Comparison of ENCODE assay signal across 29 cellular contexts in the genomic region with DNA sequence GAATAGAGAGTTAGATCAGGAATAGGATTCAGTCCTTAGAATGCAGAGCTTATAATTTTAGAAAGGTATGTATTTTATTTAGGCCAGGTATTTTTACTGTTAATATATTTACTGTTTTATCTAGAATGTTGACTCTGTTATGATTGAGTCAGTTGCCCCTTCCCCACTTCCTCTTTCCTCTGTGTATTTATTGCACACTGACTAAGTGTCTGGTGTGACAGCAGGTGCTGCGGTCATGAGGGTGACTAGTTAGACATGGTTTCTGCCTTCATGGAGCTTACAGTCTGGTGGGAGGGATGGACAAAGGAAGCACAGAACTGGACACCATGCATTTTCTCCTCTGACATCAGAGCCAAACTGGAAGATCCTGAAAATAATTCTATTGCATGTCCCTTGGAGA.
DNase-seq lines count a peak whose midpoint lies in the region; ATAC-seq, FAIRE-seq and TF ChIP-seq lines count a peak whose summit lies in the region.
"Had no signal": no experiment of that assay in that cellular context is flagged by ENCODE, and none has a peak within 500 bp of the region (broad histone marks: within the 10 kb centered on the region; RNA-seq: fewer than 3 reads in every experiment).

No MANE protein-coding gene starts in this region.

- TF ChIP-seq POLR2A in IMR-90 (IDR thresholded peaks at IDR 0.05; ENCODE audit: low read depth, low read length) (no peak), HepG2 (IDR thresholded peaks at IDR 0.05; ENCODE audit: insufficient read depth in 1 of 2, low read depth in 2 of 2, low read length in 2 of 2) (no peak), erythroblast (IDR thresholded peaks at IDR 0.05; ENCODE audit: low read length) (no peak)

- H3K4ac ChIP-seq in IMR-90 (ENCODE audit: low read depth, low read length), result no peak overlapping the region

- H4K8ac ChIP-seq in IMR-90 (ENCODE audit: low read depth in 2 of 2, low read length in 2 of 2), result no peak overlapping the region

- H4K20me1 ChIP-seq in IMR-90 (ENCODE audit: insufficient read depth, low read length) (no peaks in the 10 kb centered on the region), PC-3 (ENCODE audit: low read length) (no peaks in the 10 kb centered on the region), hepatocyte (ENCODE audit: insufficient read depth, poor library complexity, severe bottlenecking) (no peaks in the 10 kb centered on the region), HepG2 (ENCODE audit: insufficient read depth, low read length) (no peaks in the 10 kb centered on the region)
- H4K20me1 ChIP-seq: BLaER1 treated with 17β-estradiol and CSF1 and Interleukin-3, amounts not matched to agents 10 nM and 100 nM had no signal

- H3K4me3 ChIP-seq in IMR-90 (ENCODE audit: insufficient read depth, low read depth, low read length) (no peak overlapping the region), PC-3 (ENCODE audit: low read length) (no peak overlapping the region), hepatocyte (no peak overlapping the region), rectal smooth muscle tissue (ENCODE audit: low read length) (no peak overlapping the region), HepG2 (replicated peaks in 1 of 3; ENCODE audit: insufficient read depth in 1 of 3, low read depth in 2 of 3, low read length in 3 of 3) (no peak overlapping the region)
- H3K4me3 ChIP-seq: BLaER1 treated with 17β-estradiol and CSF1 and Interleukin-3, amounts not matched to agents 10 nM and 100 nM; smooth muscle cell; tibial artery had no signal

- no peak for FAIRE-seq in HepG2 (lab: Jason Lieb, UNC)
- FAIRE-seq: endothelial cell of umbilical vein, G401.6, GM19239, H54 had no signal

- POLR2A ChIA-PET in IMR-90 (lab: Charles Lee; ENCODE audit: unreplicated experiment) (interaction anchor here (0.6 kb wide), 1 partner anchor 113 kb away, joined by 3 read pairs; no protein-coding TSS in a partner anchor), PC-3 (lab: Charles Lee; ENCODE audit: unreplicated experiment) (no interaction called here), HepG2 (lab: Yijun Ruan, JAX) (no interaction called here)

- H2BK15ac ChIP-seq in IMR-90 (ENCODE audit: low read depth, low read length), result no peak overlapping the region

- no peak overlapping the region for H3K56ac ChIP-seq in IMR-90 (ENCODE audit: extremely low read depth, insufficient read depth, low read length)

- H2AK9ac ChIP-seq in IMR-90 (replicated peaks; ENCODE audit: low read depth, low read length, poor library complexity), result peak overlapping the region; percentile 33

- no peak overlapping the region for H3K18ac ChIP-seq in IMR-90 (ENCODE audit: low read depth, low read length)

- DNase-seq in IMR-90, result no peak
- DNase-seq in PC-3, result peak; percentile 3
- no peak for DNase-seq in hepatocyte (ENCODE audit: low spot score)
- DNase-seq in HepG2 (ENCODE audit: low spot score), result no peak
- no peak for DNase-seq in erythroblast (lab: John Stamatoyannopoulos, UW)
- DNase-seq: activated CD4-positive, alpha-beta memory T cell treated with anti-CD3 and anti-CD28 coated beads, Interleukin-2, amount 10 ng/mL, durations not matched to agents 7 days and 5 days; activated CD4-positive, alpha-beta T cell treated with anti-CD3 and anti-CD28 coated beads for 1 hour; activated CD8-positive, alpha-beta memory T cell treated with anti-CD3 and anti-CD28 coated beads, Interleukin-2, amount 50 U/mL, for 48 hours; aorta; central memory CD4-positive, alpha-beta T cell; COR-L47; DMS53; naive B cell; NCI-H146; NCI-H2107; stimulated activated CD4-positive, alpha-beta T cell treated with anti-CD3 and anti-CD28 coated beads, Interleukin-1b, Interleukin-23, amount 100 ng/mL, for 48 hours; stimulated activated CD8-positive, alpha-beta memory T cell treated with anti-CD3 and anti-CD28 coated beads, Interleukin-4, amount 100 ng/mL, for 48 hours; stimulated activated naive CD8-positive, alpha-beta T cell treated with anti-CD3 and anti-CD28 coated beads, Interleukin-15, amount 100 ng/mL, for 72 hours; tibial artery had no signal

- dilution Hi-C loops in IMR-90 (cut with HindIII; ENCODE audit: low sequenced_read_pairs, unreplicated experiment), result no loop called here

- no peak overlapping the region for H4K91ac ChIP-seq in IMR-90 (ENCODE audit: insufficient read depth, low read depth, low read length)

- H3K4me1 ChIP-seq in IMR-90 (ENCODE audit: control insufficient read depth, insufficient read depth, low read length) (peaks cover 16% of the 10 kb centered on the region), PC-3 (ENCODE audit: insufficient read depth, low read length) (no peaks in the 10 kb centered on the region), hepatocyte (ENCODE audit: insufficient read depth) (peaks cover 12% of the 10 kb centered on the region), rectal smooth muscle tissue (ENCODE audit: control insufficient read depth, insufficient read depth, low read length) (peaks cover 39% of the 10 kb centered on the region), HepG2 (ENCODE audit: insufficient read depth, low read length) (no peaks in the 10 kb centered on the region)

- H3F3A ChIP-seq in PC-3 (ENCODE audit: low read length, unreplicated experiment), result no peaks in the 10 kb centered on the region

- no peak overlapping the region for H2AFZ ChIP-seq in IMR-90 (replicated peaks; ENCODE audit: low read length, poor library complexity)
- no peak overlapping the region for H2AFZ ChIP-seq in PC-3 (ENCODE audit: low read length)
- H2AFZ ChIP-seq in hepatocyte, result no peak overlapping the region
- no peak overlapping the region for H2AFZ ChIP-seq in HepG2 (ENCODE audit: low read length)

- no peaks in the 10 kb centered on the region for H3K9me2 ChIP-seq in PC-3 (replicated peaks; ENCODE audit: low read length)
- H3K9me2 ChIP-seq in hepatocyte (replicated peaks; ENCODE audit: insufficient read depth), result no peaks in the 10 kb centered on the region
- H3K9me2 ChIP-seq: SK-N-SH had no signal

- TF ChIP-seq RAD21 in IMR-90 (IDR thresholded peaks at IDR 0.05; ENCODE audit: low read length), result no peak
- no peak for TF ChIP-seq RAD21 in HepG2 (CRISPR knock-in tag; IDR thresholded peaks at IDR 0.05)

- no TSS peak for BruUV-seq in IMR-90 (replicated peaks; lab: Mats Ljungman, UMichigan)
- BruUV-seq in PC-3 (replicated peaks; lab: Mats Ljungman, UMichigan), result no TSS peak
- BruUV-seq in HepG2 (replicated peaks; lab: Mats Ljungman, UMichigan), result no TSS peak

- H2BK20ac ChIP-seq in IMR-90 (ENCODE audit: low read depth, low read length), result no peak overlapping the region

- CTCF ChIA-PET in IMR-90 (lab: Yijun Ruan, JAX), result no interaction called here
- CTCF ChIA-PET in PC-3 (lab: Charles Lee), result no interaction called here
- CTCF ChIA-PET in HepG2 (lab: Yijun Ruan, JAX; ENCODE audit: low intra/inter-chr PET ratio, low total read pairs), result no interaction called here

- no peak for ATAC-seq in IMR-90 (ENCODE audit: low read depth)
- no peak for ATAC-seq in PC-3
- no peak for ATAC-seq in HepG2
- no peak for ATAC-seq in HG03432 (IDR thresholded peaks at IDR 0.05; ENCODE audit: unreplicated experiment)
- ATAC-seq: activated T-helper 17 cell treated with anti-CD3 and anti-CD28 coated beads, Interleukin-2, amount 50 U/mL, for 72 hours; stimulated activated naive CD8-positive, alpha-beta T cell treated with anti-CD3 and anti-CD28 coated beads, Interleukin-15, amount 100 ng/mL, for 72 hours had no signal

- H3K9ac ChIP-seq in IMR-90 (ENCODE audit: low read depth, low read length) (no peak overlapping the region), PC-3 (ENCODE audit: low read length) (no peak overlapping the region), rectal smooth muscle tissue (ENCODE audit: low read length) (no peak overlapping the region), HepG2 (ENCODE audit: insufficient read depth, low read depth, low read length) (no peak overlapping the region)
- H3K9ac ChIP-seq: BLaER1 treated with 17β-estradiol and CSF1 and Interleukin-3, amounts not matched to agents 10 nM and 100 nM; SK-N-SH had no signal

- no peaks in the 10 kb centered on the region for H3K9me3 ChIP-seq in IMR-90 (ENCODE audit: control insufficient read depth, insufficient read depth, low read length)
- H3K9me3 ChIP-seq in PC-3 (ENCODE audit: low read length), result no peaks in the 10 kb centered on the region
- H3K9me3 ChIP-seq in hepatocyte (ENCODE audit: low read depth), result no peaks in the 10 kb centered on the region
- H3K9me3 ChIP-seq in HepG2 (ENCODE audit: low read length), result no peaks in the 10 kb centered on the region
- H3K9me3 ChIP-seq: BLaER1 treated with 17β-estradiol and CSF1 and Interleukin-3, amounts not matched to agents 10 nM and 100 nM; SK-N-SH; tibial artery had no signal

- no peaks in the 10 kb centered on the region; the same call in none of the 2 replicates for H3K9me1 ChIP-seq in IMR-90 (ENCODE audit: insufficient read depth, low read length)

- H3K14ac ChIP-seq in IMR-90 (replicated peaks; ENCODE audit: low read depth, low read length), result no peak overlapping the region

- H3K27me3 ChIP-seq in IMR-90 (ENCODE audit: control insufficient read depth, insufficient read depth, low read length) (no peaks in the 10 kb centered on the region), PC-3 (ENCODE audit: low read length) (peaks cover 36% of the 10 kb centered on the region), hepatocyte (no peaks in the 10 kb centered on the region), rectal smooth muscle tissue (ENCODE audit: control insufficient read depth, insufficient read depth, low read length) (no peaks in the 10 kb centered on the region), HepG2 (ENCODE audit: control insufficient read depth in 1 of 2, insufficient read depth in 2 of 2, low read length in 2 of 2) (peaks cover 3 to 14% of the 10 kb centered on the region in 2 experiments; a peak in 3 of 5 replicates)
- H3K27me3 ChIP-seq: BLaER1 treated with 17β-estradiol and CSF1 and Interleukin-3, amounts not matched to agents 10 nM and 100 nM; tibial artery had no signal

- H3K79me2 ChIP-seq in PC-3 (ENCODE audit: low read length), result no peaks in the 10 kb centered on the region
- H3K79me2 ChIP-seq in hepatocyte, result no peaks in the 10 kb centered on the region
- H3K79me2 ChIP-seq in HepG2 (ENCODE audit: insufficient read depth, low read length), result no peaks in the 10 kb centered on the region

- no peak overlapping the region for H2BK5ac ChIP-seq in IMR-90 (ENCODE audit: low read depth, low read length, poor library complexity, severe bottlenecking)

- no peak overlapping the region for H3K23ac ChIP-seq in IMR-90 (ENCODE audit: low read depth, low read length)

- in situ Hi-C loops in IMR-90 (cut with MboI; ENCODE audit: low sequenced_read_pairs), result no loop called here
- in situ Hi-C loops in HepG2 (cut with HindIII; ENCODE audit: extremely low pct_ligation_motif_present, low pct_unique_long_range_greater_than_20kb), result no loop called here

- H2BK120ac ChIP-seq in IMR-90 (ENCODE audit: low read depth, low read length), result no peak overlapping the region

- intact Hi-C loops in IMR-90 (cut with micrococcal nuclease) (no loop called here), PC-3 (cut with micrococcal nuclease) (no loop called here), HepG2 (cut with micrococcal nuclease; ENCODE audit: unreplicated experiment) (no loop called here)

- no peak for TF ChIP-seq CTCF in IMR-90 (conservative IDR thresholded peaks at IDR 0.05; ENCODE audit: low read depth, low read length)
- no peak for TF ChIP-seq CTCF in PC-3 (conservative IDR thresholded peaks at IDR 0.05; ENCODE audit: low read depth, low read length)
- TF ChIP-seq CTCF in hepatocyte (IDR thresholded peaks at IDR 0.05; ENCODE audit: poor library complexity), result no peak
- TF ChIP-seq CTCF in HepG2 (CRISPR knock-in tag; IDR thresholded peaks at IDR 0.05), result no peak

- H3K27ac ChIP-seq in IMR-90 (ENCODE audit: insufficient read depth, low read length) (no peak overlapping the region), PC-3 (ENCODE audit: low read length) (no peak overlapping the region), hepatocyte (peak overlapping the region; percentile 6), rectal smooth muscle tissue (ENCODE audit: low read depth, low read length) (peak overlapping the region; percentile 63), HepG2 (ENCODE audit: extremely low read length, insufficient read depth, low read length) (no peak overlapping the region)
- H3K27ac ChIP-seq: BLaER1 treated with 17β-estradiol and CSF1 and Interleukin-3, amounts not matched to agents 10 nM and 100 nM had no signal

- H4K5ac ChIP-seq in IMR-90 (ENCODE audit: low read depth, low read length), result no peak overlapping the region

- H3K79me1 ChIP-seq in IMR-90 (ENCODE audit: low read depth in 1 of 2, low read length in 2 of 2), result 0 out of 4 replicates have a peak, but pooled peaks cover 0 to under 1% of the 10 kb centered on the region in 2 experiments

- H2AK5ac ChIP-seq in IMR-90 (ENCODE audit: low read depth, low read length), result no peak overlapping the region

- no peak overlapping the region for H3K4me2 ChIP-seq in IMR-90 (ENCODE audit: low read depth, low read length)
- H3K4me2 ChIP-seq in PC-3 (ENCODE audit: low read length), result no peak overlapping the region
- H3K4me2 ChIP-seq in hepatocyte, result no peak overlapping the region
- no peak overlapping the region for H3K4me2 ChIP-seq in HepG2 (ENCODE audit: low read depth, low read length)
- H3K4me2 ChIP-seq: BLaER1 treated with 17β-estradiol and CSF1 and Interleukin-3, amounts not matched to agents 10 nM and 100 nM; SK-N-SH had no signal

- H3K36me3 ChIP-seq in IMR-90 (ENCODE audit: control insufficient read depth, insufficient read depth, low read length), result peaks cover 3% of the 10 kb centered on the region; the same call in 1 of the 2 replicates
- no peaks in the 10 kb centered on the region for H3K36me3 ChIP-seq in PC-3 (ENCODE audit: low read depth, low read length)
- H3K36me3 ChIP-seq in hepatocyte (replicated peaks; ENCODE audit: insufficient read depth, low read depth), result no peaks in the 10 kb centered on the region
- H3K36me3 ChIP-seq in rectal smooth muscle tissue (ENCODE audit: control insufficient read depth, insufficient read depth, low read length), result no peaks in the 10 kb centered on the region
- H3K36me3 ChIP-seq in HepG2 (replicated peaks in 1 of 2; ENCODE audit: control insufficient read depth in 1 of 2, insufficient read depth in 2 of 2, low read length in 2 of 2), result no peaks in the 10 kb centered on the region
- H3K36me3 ChIP-seq: BLaER1 treated with 17β-estradiol and CSF1 and Interleukin-3, amounts not matched to agents 10 nM and 100 nM had no signal

- TF ChIP-seq EP300 in HepG2 (IDR thresholded peaks at IDR 0.05; ENCODE audit: low read depth in 2 of 2, low read length in 2 of 2), result no peak
- TF ChIP-seq EP300 in HepG2 (CRISPR knock-in tag; IDR thresholded peaks at IDR 0.05; ENCODE audit: borderline replicate concordance), result no peak

- no CpG with 5 or more reads among the region's 1 CpG for WGBS in IMR-90 (ENCODE audit: extremely low coverage in 2 of 2, insufficient read length in 1 of 2), 2 experiments
- 91% methylated on average over 1 of the region's 1 CpG for WGBS in hepatocyte (ENCODE audit: low lambda C conversion rate, missing lambda C conversion rate)
- WGBS in HepG2 (ENCODE audit: low lambda C conversion rate), result 69% methylated on average over 1 of the region's 1 CpG

Comparison
In these comparisons a context has a peak if more than half of its experiments do, and no peak if none do; other contexts are left out.
1. H3K27ac ChIP-seq: peak in hepatocyte (single experiment) and rectal smooth muscle tissue (single experiment); none in IMR-90 (single experiment), PC-3 (single experiment) and HepG2 (single experiment).